In the genomic region with DNA sequence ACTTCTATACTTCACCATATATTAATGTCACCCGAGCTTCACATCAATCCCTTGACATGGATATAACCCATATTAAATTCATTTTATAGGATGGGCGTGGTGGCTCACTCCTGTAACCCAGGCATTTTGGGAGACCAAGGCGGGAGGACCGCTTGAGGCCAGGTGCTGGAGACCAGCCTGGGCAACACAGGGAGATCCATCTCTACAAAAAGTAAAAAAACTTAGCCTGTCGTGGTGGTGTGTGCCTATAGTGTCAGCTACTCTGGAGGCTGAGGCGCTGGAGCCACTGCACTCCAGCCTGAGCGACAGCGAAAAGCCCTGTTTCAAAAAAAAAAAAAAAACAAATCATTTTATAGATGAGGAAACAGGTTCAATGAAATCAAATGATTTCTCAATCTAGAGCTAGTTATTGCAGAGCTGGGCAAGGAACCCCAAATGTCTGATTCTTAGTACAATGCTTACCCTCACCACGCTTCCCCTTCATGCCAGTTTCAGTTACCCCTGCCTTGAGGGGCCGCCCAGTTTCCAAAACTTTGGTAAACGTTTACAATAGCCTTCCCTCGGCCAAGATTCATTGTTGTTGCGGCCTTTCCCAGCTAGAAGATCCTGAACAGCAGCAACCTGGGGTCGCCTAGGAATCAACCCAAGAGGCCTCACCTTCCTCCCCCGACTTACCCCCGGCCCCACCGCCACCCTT, we compare ENCODE assay signal across 8 cellular contexts. TPM values are rescaled to one million over a fixed set of nuclear protein-coding genes. Genes with fewer than 3 reads are reported as not detected.
A peak's percentile ranks its signal among the peaks of the same experiment; 100 is the strongest.
DNase-seq lines count a peak whose midpoint lies in the region; ATAC-seq, FAIRE-seq and TF ChIP-seq lines count a peak whose summit lies in the region.

No MANE protein-coding gene starts in this region.

- no peaks in the 10 kb centered on the region for H3K27me3 ChIP-seq in HUES6 (ENCODE audit: control insufficient read depth, insufficient read depth, low read length)
- H3K27me3 ChIP-seq in bronchial epithelial cell (ENCODE audit: control insufficient read depth, insufficient read depth, low read length): no peaks in the 10 kb centered on the region
- no peaks in the 10 kb centered on the region for H3K27me3 ChIP-seq in muscle layer of colon (ENCODE audit: control insufficient read depth in 1 of 2, insufficient read depth in 2 of 2, low read length in 2 of 2)

- H3K9ac ChIP-seq in HUES6 (ENCODE audit: low read length) (peak overlapping the region; percentile 86), muscle layer of colon (ENCODE audit: low read length) (peak overlapping the region; percentile 81)

- peak overlapping the region; percentile 91 for H3K4me3 ChIP-seq in AG10803 (ENCODE audit: low read length)
- peak overlapping the region; percentile 86 for H3K4me3 ChIP-seq in HUES6 (ENCODE audit: low read depth, low read length)
- H3K4me3 ChIP-seq in bronchial epithelial cell (ENCODE audit: low read depth, low read length): peak overlapping the region; percentile 60
- H3K4me3 ChIP-seq in muscle layer of colon (ENCODE audit: low read depth in 1 of 2, low read length in 2 of 2): peak overlapping the region; percentile 48 to 83

- peak overlapping the region; percentile 95 for H3K27ac ChIP-seq in HUES6 (ENCODE audit: low read depth, low read length)
- H3K27ac ChIP-seq in muscle layer of colon (ENCODE audit: low read depth, low read length): peak overlapping the region; percentile 93

- DNase-seq in AG10803 (ENCODE audit: low read depth) (no peak), bronchial epithelial cell (ENCODE audit: low read depth) (no peak), NCI-H1436 (lab: John Stamatoyannopoulos, UW) (no peak), HTR-8/SVneo (ENCODE audit: insufficient read length, low spot score) (no peak)

- H3K36me3 ChIP-seq in HUES6 (ENCODE audit: control insufficient read depth, insufficient read depth, low read length) (peaks cover 33% of the 10 kb centered on the region), bronchial epithelial cell (ENCODE audit: control insufficient read depth, insufficient read depth, low read length) (peaks cover 16% of the 10 kb centered on the region), muscle layer of colon (ENCODE audit: insufficient read depth, low read length) (peaks cover 33% of the 10 kb centered on the region)

- H3K9me3 ChIP-seq in HUES6 (ENCODE audit: control insufficient read depth, insufficient read depth, low read depth, low read length) (no peaks in the 10 kb centered on the region), muscle layer of colon (ENCODE audit: low read length) (no peaks in the 10 kb centered on the region)

- FAIRE-seq in bronchial epithelial cell (lab: Jason Lieb, UNC) (no peak), HTR-8/SVneo (lab: Jason Lieb, UNC) (no peak)

- peaks cover 10% of the 10 kb centered on the region; the same call in 1 of the 2 replicates for H3K4me1 ChIP-seq in HUES6 (ENCODE audit: control insufficient read depth, insufficient read depth, low read length)
- H3K4me1 ChIP-seq in muscle layer of colon (ENCODE audit: insufficient read depth, low read length): peaks cover 12% of the 10 kb centered on the region

- ATAC-seq in GM21423 (IDR thresholded peaks at IDR 0.05; ENCODE audit: unreplicated experiment) (no peak), HG03520 (IDR thresholded peaks at IDR 0.05; ENCODE audit: unreplicated experiment) (no peak)

- TF ChIP-seq CTCF in AG10803 (conservative IDR thresholded peaks at IDR 0.05; ENCODE audit: low read length) (no peak), bronchial epithelial cell (IDR thresholded peaks at IDR 0.05; ENCODE audit: insufficient read depth, low read length, severe bottlenecking) (no peak)

RNA-seq across cellular contexts. Expression of a gene that starts 0.8 kb away (rescaled TPM):
- total RNA-seq in bronchial epithelial cell: 158 and 220 TPM in 2 replicates

RNA-seq across cellular contexts. Expression of a gene that starts 8.1 kb away (rescaled TPM):
- total RNA-seq in bronchial epithelial cell: not detected in 2 replicates

RNA-seq across cellular contexts. Expression of a gene that starts 23.4 kb away (rescaled TPM):
- total RNA-seq in bronchial epithelial cell: 2.7 and 2.9 TPM in 2 replicates

RNA-seq across cellular contexts. Expression of a gene that starts 24.0 kb away (rescaled TPM):
- 6.3 and 7.4 TPM in 2 replicates for total RNA-seq in bronchial epithelial cell

RNA-seq across cellular contexts. Expression of a gene that starts 51.6 kb away (rescaled TPM):
- total RNA-seq in bronchial epithelial cell: 174 and 223 TPM in 2 replicates
